Comparison of ENCODE assay signal across 9 cellular contexts in the genomic region with DNA sequence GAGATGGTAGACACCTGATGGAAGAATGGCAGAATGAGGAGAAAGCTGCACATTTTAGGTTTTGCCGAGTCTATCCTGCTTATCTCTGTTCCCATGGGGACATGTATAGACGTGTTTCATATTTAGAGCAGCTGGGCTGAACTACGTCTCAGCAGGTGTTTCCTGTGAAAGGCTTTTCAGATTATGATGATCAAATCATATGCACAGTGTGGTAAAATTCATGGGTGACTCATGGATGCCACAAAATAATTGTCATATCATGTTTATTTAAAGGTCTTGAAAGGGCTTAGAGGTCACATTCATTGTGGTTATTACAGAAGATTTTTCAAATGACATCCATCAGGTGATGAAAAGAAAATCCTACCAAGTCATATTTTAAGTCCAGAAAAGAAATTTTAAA.
DNase-seq lines count a peak whose midpoint lies in the region; ATAC-seq and TF ChIP-seq lines count a peak whose summit lies in the region.
"Had no signal": no experiment of that assay in that cellular context is flagged by ENCODE, and none has a peak within 500 bp of the region (broad histone marks: within the 10 kb centered on the region; RNA-seq: fewer than 3 reads in every experiment).

No MANE protein-coding gene starts in this region.

- no peak overlapping the region for H3K4me3 Mint-ChIP-seq in activated CD8-positive, alpha-beta memory T cell treated with anti-CD3 and anti-CD28 coated beads, Interleukin-2, amount 10 ng/mL, durations not matched to agents 7 days and 5 days
- no peak overlapping the region for H3K4me3 Mint-ChIP-seq in nephron progenitor cell
- H3K4me3 Mint-ChIP-seq: naive thymus-derived CD8-positive, alpha-beta T cell had no signal

- no peak for TF ChIP-seq CTCF in nephron progenitor cell (IDR thresholded peaks at IDR 0.05)

- CTCF ChIA-PET in activated CD8-positive, alpha-beta memory T cell treated with anti-CD3 and anti-CD28 coated beads, Interleukin-2, amount 10 ng/mL, durations not matched to agents 7 days and 5 days (lab: Charles Lee), result no interaction called here

- ATAC-seq in activated CD8-positive, alpha-beta memory T cell treated with anti-CD3 and anti-CD28 coated beads, Interleukin-2, amount 10 ng/mL, durations not matched to agents 7 days and 5 days, result peak; percentile 80
- ATAC-seq in HG02852 (IDR thresholded peaks at IDR 0.05; ENCODE audit: unreplicated experiment), result peak; percentile 81

- DNase-seq in activated CD8-positive, alpha-beta memory T cell treated with anti-CD3 and anti-CD28 coated beads, Interleukin-2, amount 10 ng/mL, durations not matched to agents 7 days and 5 days, result peak; percentile 49
- DNase-seq in activated CD8-positive, alpha-beta memory T cell treated with anti-CD3 and anti-CD28 coated beads for 24 hours, result no peak
- DNase-seq in NCI-H69 (lab: John Stamatoyannopoulos, UW) (peak; percentile 8), glomerular visceral epithelial cell (ENCODE audit: extremely low spot score) (peak; percentile 40), nephron progenitor cell (no peak), posterior vena cava (ENCODE audit: low spot score) (no peak), SKM-1 treated with dmso at 0.1 percent for 144 hours (lab: John Stamatoyannopoulos, UW; ENCODE audit: unreplicated experiment) (no peak)

- no peaks in the 10 kb centered on the region for H3K27me3 Mint-ChIP-seq in activated CD8-positive, alpha-beta memory T cell treated with anti-CD3 and anti-CD28 coated beads, Interleukin-2, amount 10 ng/mL, durations not matched to agents 7 days and 5 days
- H3K27me3 Mint-ChIP-seq in nephron progenitor cell (ENCODE audit: low read depth, poor library complexity), result no peaks in the 10 kb centered on the region
- H3K27me3 Mint-ChIP-seq: naive thymus-derived CD8-positive, alpha-beta T cell had no signal

- intact Hi-C loops in posterior vena cava (cut with DNase I), result no loop called here

- peaks cover 6% of the 10 kb centered on the region for H3K36me3 Mint-ChIP-seq in activated CD8-positive, alpha-beta memory T cell treated with anti-CD3 and anti-CD28 coated beads, Interleukin-2, amount 10 ng/mL, durations not matched to agents 7 days and 5 days
- H3K36me3 Mint-ChIP-seq in nephron progenitor cell (ENCODE audit: low read depth), result no peaks in the 10 kb centered on the region
- H3K36me3 Mint-ChIP-seq: naive thymus-derived CD8-positive, alpha-beta T cell had no signal

- H3K4me1 Mint-ChIP-seq in activated CD8-positive, alpha-beta memory T cell treated with anti-CD3 and anti-CD28 coated beads, Interleukin-2, amount 10 ng/mL, durations not matched to agents 7 days and 5 days, result peaks cover 24% of the 10 kb centered on the region
- peaks cover 4% of the 10 kb centered on the region for H3K4me1 Mint-ChIP-seq in nephron progenitor cell

- peak overlapping the region; percentile 33 for H3K27ac Mint-ChIP-seq in activated CD8-positive, alpha-beta memory T cell treated with anti-CD3 and anti-CD28 coated beads, Interleukin-2, amount 10 ng/mL, durations not matched to agents 7 days and 5 days
- no peak overlapping the region for H3K27ac Mint-ChIP-seq in nephron progenitor cell

- no peaks in the 10 kb centered on the region for H3K9me3 Mint-ChIP-seq in activated CD8-positive, alpha-beta memory T cell treated with anti-CD3 and anti-CD28 coated beads, Interleukin-2, amount 10 ng/mL, durations not matched to agents 7 days and 5 days (ENCODE audit: low read depth)
- H3K9me3 Mint-ChIP-seq in nephron progenitor cell, result no peaks in the 10 kb centered on the region

Comparison
In these comparisons a context has a peak if more than half of its experiments do, and no peak if none do; other contexts are left out.
1. DNase-seq: peak in activated CD8-positive, alpha-beta memory T cell treated with anti-CD3 and anti-CD28 coated beads, Interleukin-2, amount 10 ng/mL, durations not matched to agents 7 days and 5 days (single experiment), NCI-H69 (single experiment) and glomerular visceral epithelial cell (single experiment); none in activated CD8-positive, alpha-beta memory T cell treated with anti-CD3 and anti-CD28 coated beads for 24 hours (single experiment), nephron progenitor cell (single experiment), posterior vena cava (single experiment) and SKM-1 treated with dmso at 0.1 percent for 144 hours (single experiment).